In genomic region chr6:44668391-44668930, GRCh38 we compare ENCODE assay signal across 2 cellular contexts.
TF ChIP-seq lines count a peak whose summit lies in the region.

No MANE protein-coding gene starts in this region.

TF ChIP-seq in HCT116, 20 proteins besides CTCF, POLR2A, EP300 and RAD21:
- TF ChIP-seq REST (IDR thresholded peaks at IDR 0.05; ENCODE audit: low read depth) (no peak), MAX (IDR thresholded peaks at IDR 0.05) (no peak), SP1 (IDR thresholded peaks at IDR 0.05; ENCODE audit: low read depth) (no peak), EGR1 (IDR thresholded peaks at IDR 0.05; ENCODE audit: low read depth) (no peak), CBX3 (IDR thresholded peaks at IDR 0.05; ENCODE audit: low read depth) (no peak), CEBPB (IDR thresholded peaks at IDR 0.05; ENCODE audit: low read depth) (no peak), YY1 (IDR thresholded peaks at IDR 0.05; ENCODE audit: extremely low read depth, insufficient replicate concordance, low read depth, low read length) (no peak), FOSL1 (IDR thresholded peaks at IDR 0.05; ENCODE audit: low read depth) (no peak), ZFX (IDR thresholded peaks at IDR 0.05) (no peak), SRF (IDR thresholded peaks at IDR 0.05; ENCODE audit: low read depth) (no peak), ELF1 (IDR thresholded peaks at IDR 0.05; ENCODE audit: borderline replicate concordance, low read depth) (no peak), ZBTB33 (IDR thresholded peaks at IDR 0.05; ENCODE audit: extremely low read depth, insufficient replicate concordance, low read length) (no peak), ZNF274 (IDR thresholded peaks at IDR 0.05; ENCODE audit: low read depth, low read length) (no peak), ATF3 (IDR thresholded peaks at IDR 0.05) (no peak), TCF7L2 (IDR thresholded peaks at IDR 0.05; ENCODE audit: borderline replicate concordance, extremely low read depth, insufficient read depth, insufficient read length) (no peak), EZH2phosphoT487 (IDR thresholded peaks at IDR 0.05; ENCODE audit: borderline replicate concordance) (no peak)

TF ChIP-seq in HepG2, 621 proteins besides CTCF, POLR2A, EP300 and RAD21:
- no peak for TF ChIP-seq ZNF770 (CRISPR knock-in tag; IDR thresholded peaks at IDR 0.05)
- no peak for TF ChIP-seq HDAC2 (CRISPR knock-in tag; IDR thresholded peaks at IDR 0.05)
- no peak for TF ChIP-seq ZNF503 (CRISPR knock-in tag; IDR thresholded peaks at IDR 0.05)
- no peak for TF ChIP-seq FOXO4 (CRISPR knock-in tag; conservative IDR thresholded peaks at IDR 0.05)
- TF ChIP-seq ZNF558 (CRISPR knock-in tag; IDR thresholded peaks at IDR 0.05; ENCODE audit: borderline replicate concordance), result no peak
- TF ChIP-seq ZNF841 (CRISPR knock-in tag; IDR thresholded peaks at IDR 0.05; ENCODE audit: borderline replicate concordance), result no peak
- TF ChIP-seq MXI1 (IDR thresholded peaks at IDR 0.05; ENCODE audit: borderline replicate concordance, low read depth, low read length), result no peak
- no peak for TF ChIP-seq NFIB (CRISPR knock-in tag; IDR thresholded peaks at IDR 0.05; ENCODE audit: borderline replicate concordance)
- TF ChIP-seq KAT7 (CRISPR knock-in tag; IDR thresholded peaks at IDR 0.05; ENCODE audit: borderline replicate concordance), result no peak
- TF ChIP-seq ZNF879 (CRISPR knock-in tag; IDR thresholded peaks at IDR 0.05), result no peak
- no peak for TF ChIP-seq ZBTB7B (CRISPR knock-in tag; IDR thresholded peaks at IDR 0.05)
- no peak for TF ChIP-seq ZNF234 (CRISPR knock-in tag; conservative IDR thresholded peaks at IDR 0.05)
- TF ChIP-seq ZNF484 (CRISPR knock-in tag; IDR thresholded peaks at IDR 0.05; ENCODE audit: borderline replicate concordance, low read depth), result no peak
- TF ChIP-seq ZKSCAN1 (IDR thresholded peaks at IDR 0.05; ENCODE audit: low read length), result 0 out of 2 replicates have a peak, but pooled peaks have one; percentile 42
- TF ChIP-seq XBP1 (CRISPR knock-in tag; IDR thresholded peaks at IDR 0.05), result no peak
- TF ChIP-seq ZNF451 (CRISPR knock-in tag; IDR thresholded peaks at IDR 0.05), result no peak
- no peak for TF ChIP-seq ZNF850 (CRISPR knock-in tag; conservative IDR thresholded peaks at IDR 0.05)
- TF ChIP-seq ZNF501 (CRISPR knock-in tag; IDR thresholded peaks at IDR 0.05), result 0 out of 2 replicates have a peak, but pooled peaks have one; percentile 11
- TF ChIP-seq ZSCAN22 (CRISPR knock-in tag; IDR thresholded peaks at IDR 0.05), result no peak
- TF ChIP-seq ZNF574 (CRISPR knock-in tag; IDR thresholded peaks at IDR 0.05), result no peak
- TF ChIP-seq ZNF224 (CRISPR knock-in tag; IDR thresholded peaks at IDR 0.05), result no peak
- TF ChIP-seq ZNF350 (CRISPR knock-in tag; IDR thresholded peaks at IDR 0.05; ENCODE audit: borderline replicate concordance, low read depth), result no peak
- 0 out of 2 replicates have a peak, but pooled peaks have one; percentile 43 for TF ChIP-seq ZNF333 (CRISPR knock-in tag; IDR thresholded peaks at IDR 0.05; ENCODE audit: borderline replicate concordance)
- no peak for TF ChIP-seq ARID2 (CRISPR knock-in tag; IDR thresholded peaks at IDR 0.05; ENCODE audit: borderline replicate concordance)
- no peak for TF ChIP-seq TFAP4 (IDR thresholded peaks at IDR 0.05; ENCODE audit: borderline replicate concordance, low read depth)
- no peak for TF ChIP-seq NFKBIZ (CRISPR knock-in tag; IDR thresholded peaks at IDR 0.05)
- no peak for TF ChIP-seq KDM1A (CRISPR knock-in tag; IDR thresholded peaks at IDR 0.05)
